In genomic region chr12:124767075-124767821, GRCh38 we compare ENCODE assay signal across 1 cellular context.
TF ChIP-seq lines count a peak whose summit lies in the region.

No MANE protein-coding gene starts in this region.

TF ChIP-seq in GM23338, 12 proteins besides CTCF, POLR2A, EP300 and RAD21 (continued from another document):
- no peak for TF ChIP-seq JUNB (IDR thresholded peaks at IDR 0.05; ENCODE audit: unreplicated experiment)
- TF ChIP-seq, protein P1, sequence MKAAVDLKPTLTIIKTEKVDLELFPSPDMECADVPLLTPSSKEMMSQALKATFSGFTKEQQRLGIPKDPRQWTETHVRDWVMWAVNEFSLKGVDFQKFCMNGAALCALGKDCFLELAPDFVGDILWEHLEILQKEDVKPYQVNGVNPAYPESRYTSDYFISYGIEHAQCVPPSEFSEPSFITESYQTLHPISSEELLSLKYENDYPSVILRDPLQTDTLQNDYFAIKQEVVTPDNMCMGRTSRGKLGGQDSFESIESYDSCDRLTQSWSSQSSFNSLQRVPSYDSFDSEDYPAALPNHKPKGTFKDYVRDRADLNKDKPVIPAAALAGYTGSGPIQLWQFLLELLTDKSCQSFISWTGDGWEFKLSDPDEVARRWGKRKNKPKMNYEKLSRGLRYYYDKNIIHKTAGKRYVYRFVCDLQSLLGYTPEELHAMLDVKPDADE (IDR thresholded peaks at IDR 0.05), result no peak
- no peak for TF ChIP-seq CREB1 (CRISPR knock-in tag; IDR thresholded peaks at IDR 0.05; ENCODE audit: low read depth)
- TF ChIP-seq ZNF114 (CRISPR knock-in tag; IDR thresholded peaks at IDR 0.05), result no peak
- no peak for TF ChIP-seq STAT1 (IDR thresholded peaks at IDR 0.05; ENCODE audit: unreplicated experiment)
